Comparison of ENCODE assay signal across 8 cellular contexts in genomic region chr5:138610468-138611294, GRCh38. TPM values are rescaled to one million over a fixed set of nuclear protein-coding genes. Genes with fewer than 3 reads are reported as not detected.
DNase-seq lines count a peak whose midpoint lies in the region; ATAC-seq and TF ChIP-seq lines count a peak whose summit lies in the region.

No MANE protein-coding gene starts in this region.

- ATAC-seq in right cardiac atrium (peak; percentile 62 to 65), GM21528 (IDR thresholded peaks at IDR 0.05; ENCODE audit: low FRiP score, unreplicated experiment) (no peak), GM21390 (IDR thresholded peaks at IDR 0.05; ENCODE audit: unreplicated experiment) (no peak)

- TF ChIP-seq POLR2A in adrenal gland (IDR thresholded peaks at IDR 0.05), result no peak

- intact Hi-C loops in adrenal gland (cut with DNase I), result no loop called here
- intact Hi-C loops in right cardiac atrium (cut with DNase I), result no loop called here

- H3K4me3 ChIP-seq in GM06990 (replicated peaks; ENCODE audit: low read depth, low read length), result no peak overlapping the region
- peak overlapping the region in 2 of 4 donors; percentile 11 to 54 for H3K4me3 ChIP-seq in adrenal gland
- peak overlapping the region; percentile 41 for H3K4me3 ChIP-seq in right cardiac atrium (ENCODE audit: low read length)

- DNase-seq in GM06990 (ENCODE audit: extremely low read depth, insufficient read length) (no peak), adrenal gland (peak in 1 of 7 donors; percentile 26), right cardiac atrium (peak in 2 of 3 donors; percentile 55 to 61), retina (peak; percentile 85), NCI-H2081 treated with DMSO at 0.1 percent for 48 hours (lab: John Stamatoyannopoulos, UW) (no peak)
- DNase-seq in activated T-cell treated with anti-CD3 and anti-CD28 coated beads, Interleukin-2, amount 50 U/mL, for 1 hour, result no peak

- 24 to 34% (median 29%) methylated on average over 13 to 18 of the region's 18 CpGs for WGBS in adrenal gland, 4 donors
- 26% methylated on average over 18 of the region's 18 CpGs for WGBS in right cardiac atrium

- peaks cover 0 to 23% of the 10 kb centered on the region in 2 donors for H3K4me1 ChIP-seq in adrenal gland (replicated peaks in 1 of 2)
- H3K4me1 ChIP-seq in right cardiac atrium (ENCODE audit: control insufficient read depth, insufficient read depth, low read length), result no peaks in the 10 kb centered on the region

- peak overlapping the region in 3 of 5 donors; percentile 2 to 51 (median 35) for H3K27ac ChIP-seq in adrenal gland
- H3K27ac ChIP-seq in right cardiac atrium (ENCODE audit: low read length), result peak overlapping the region; percentile 45

- H3K9me3 ChIP-seq in adrenal gland (replicated peaks in 1 of 3) (no peaks in the 10 kb centered on the region), right cardiac atrium (ENCODE audit: control insufficient read depth, low read length) (no peaks in the 10 kb centered on the region)

- H3K36me3 ChIP-seq in GM06990 (ENCODE audit: control insufficient read depth, insufficient read depth, low read length) (no peaks in the 10 kb centered on the region), adrenal gland (replicated peaks in 1 of 2) (no peaks in the 10 kb centered on the region)

- H3K27me3 ChIP-seq in GM06990 (replicated peaks; ENCODE audit: control insufficient read depth, insufficient read depth, low read length), result no peaks in the 10 kb centered on the region; the same call in 1 of the 2 replicates
- no peaks in the 10 kb centered on the region for H3K27me3 ChIP-seq in adrenal gland
- H3K27me3 ChIP-seq in right cardiac atrium (ENCODE audit: control insufficient read depth, insufficient read depth), result no peaks in the 10 kb centered on the region

- peak; percentile 7 for TF ChIP-seq CTCF in GM06990 (IDR thresholded peaks at IDR 0.05; ENCODE audit: insufficient read depth, low read length, poor library complexity, severe bottlenecking)
- TF ChIP-seq CTCF in adrenal gland (IDR thresholded peaks at IDR 0.05), result peak in 3 of 6 experiments; percentile 28 to 35 (median 32)

RNA-seq across cellular contexts. Expression of gene HSPA9, which starts 35.5 kb away (rescaled TPM):
- total RNA-seq in adrenal gland (100 to 1,000 TPM; 376 to 735 (median 501) TPM), right cardiac atrium (100 to 1,000 TPM; 198 to 242 (median 239) TPM)
- polyA plus RNA-seq in adrenal gland (1,000 to 10,000 TPM in 1 of 3 donors, 100 to 1,000 TPM in 1, 10 to 100 TPM in 1; 92.3 to 1,206 (median 155) TPM), right cardiac atrium (170 TPM)

Comparison
In these comparisons a context has a peak if more than half of its experiments do, and no peak if none do; other contexts are left out.
1. DNase-seq: peak in right cardiac atrium (2 of 3) and retina (single experiment); none in GM06990 (single experiment), NCI-H2081 treated with DMSO at 0.1 percent for 48 hours (single experiment) and activated T-cell treated with anti-CD3 and anti-CD28 coated beads, Interleukin-2, amount 50 U/mL, for 1 hour (single experiment).
2. ATAC-seq: peak in right cardiac atrium (2 of 2); none in GM21528 (single experiment) and GM21390 (single experiment).